ENCODE assay signal across 1 cellular context in the genomic region with DNA sequence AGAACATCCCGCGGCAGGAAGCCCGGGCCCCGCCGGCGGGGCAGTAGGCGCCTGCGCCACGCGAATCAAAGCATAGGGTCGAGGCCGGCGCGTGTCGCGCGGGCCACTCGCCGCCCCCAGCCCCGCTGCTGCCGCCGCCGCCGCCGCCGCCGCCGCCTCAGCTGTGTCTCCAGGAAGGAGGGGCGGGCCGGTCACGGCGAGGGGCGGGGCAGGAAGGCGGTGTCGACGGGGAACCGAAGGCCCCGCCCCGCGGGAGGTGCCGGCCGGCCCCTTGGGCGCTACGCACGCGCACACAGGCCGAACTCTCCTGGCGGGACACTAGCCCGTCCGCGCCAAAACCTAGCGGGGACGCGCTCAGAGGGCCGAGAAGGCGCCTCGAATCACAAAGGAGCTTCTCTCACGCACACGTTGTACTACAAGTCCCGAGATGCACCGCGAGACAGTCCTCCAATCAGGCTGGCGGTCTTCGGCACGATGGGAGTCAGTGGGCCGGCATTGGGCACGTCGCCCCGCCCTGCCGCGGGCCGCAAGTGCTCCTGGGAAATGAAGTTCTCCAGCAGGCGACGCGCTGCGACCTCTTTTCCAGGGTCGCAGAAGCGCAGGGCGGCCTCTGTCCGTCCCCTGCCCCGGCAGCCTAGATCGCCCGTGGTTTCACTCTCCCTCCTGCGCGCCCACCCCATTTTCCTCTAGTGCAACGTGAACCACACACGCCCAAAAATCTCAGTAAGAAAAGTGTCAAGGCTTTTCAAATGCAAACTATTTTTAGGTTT.
A peak's percentile ranks its signal among the peaks of the same experiment; 100 is the strongest.
TF ChIP-seq lines count a peak whose summit lies in the region.

A gene (minus strand): TSS at position 171 of the 770 bp plus-strand sequence. CDS start 164 bp downstream, at position 7.

TF ChIP-seq in GM12878, 131 proteins besides CTCF, POLR2A, EP300 and RAD21 (continued from another document and continues in another):
- TF ChIP-seq, protein P1, sequence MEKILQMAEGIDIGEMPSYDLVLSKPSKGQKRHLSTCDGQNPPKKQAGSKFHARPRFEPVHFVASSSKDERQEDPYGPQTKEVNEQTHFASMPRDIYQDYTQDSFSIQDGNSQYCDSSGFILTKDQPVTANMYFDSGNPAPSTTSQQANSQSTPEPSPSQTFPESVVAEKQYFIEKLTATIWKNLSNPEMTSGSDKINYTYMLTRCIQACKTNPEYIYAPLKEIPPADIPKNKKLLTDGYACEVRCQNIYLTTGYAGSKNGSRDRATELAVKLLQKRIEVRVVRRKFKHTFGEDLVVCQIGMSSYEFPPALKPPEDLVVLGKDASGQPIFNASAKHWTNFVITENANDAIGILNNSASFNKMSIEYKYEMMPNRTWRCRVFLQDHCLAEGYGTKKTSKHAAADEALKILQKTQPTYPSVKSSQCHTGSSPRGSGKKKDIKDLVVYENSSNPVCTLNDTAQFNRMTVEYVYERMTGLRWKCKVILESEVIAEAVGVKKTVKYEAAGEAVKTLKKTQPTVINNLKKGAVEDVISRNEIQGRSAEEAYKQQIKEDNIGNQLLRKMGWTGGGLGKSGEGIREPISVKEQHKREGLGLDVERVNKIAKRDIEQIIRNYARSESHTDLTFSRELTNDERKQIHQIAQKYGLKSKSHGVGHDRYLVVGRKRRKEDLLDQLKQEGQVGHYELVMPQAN (conservative IDR thresholded peaks at IDR 0.05) = peak; percentile 82; the same call in 1 of the 2 replicates
- no peak for TF ChIP-seq POU2F2 (IDR thresholded peaks at IDR 0.05; ENCODE audit: borderline replicate concordance, low read depth, low read length)
- TF ChIP-seq BHLHE40 (IDR thresholded peaks at IDR 0.05; ENCODE audit: borderline replicate concordance in 1 of 2, low read depth in 2 of 2, low read length in 1 of 2) = peak in 1 of 2 experiments; percentile 41; a peak in 1 of 4 replicates
- TF ChIP-seq, protein P2, sequence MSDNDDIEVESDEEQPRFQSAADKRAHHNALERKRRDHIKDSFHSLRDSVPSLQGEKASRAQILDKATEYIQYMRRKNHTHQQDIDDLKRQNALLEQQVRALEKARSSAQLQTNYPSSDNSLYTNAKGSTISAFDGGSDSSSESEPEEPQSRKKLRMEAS (IDR thresholded peaks at IDR 0.05; ENCODE audit: low read depth, low read length) = no peak
- TF ChIP-seq SRF (IDR thresholded peaks at IDR 0.05; ENCODE audit: low read depth in 2 of 2, low read length in 2 of 2) = 0 out of 4 replicates have a peak, but pooled peaks of 1 of the 2 experiments have one; percentile 35
- peak; percentile 40; the same call in 1 of the 2 replicates for TF ChIP-seq NBN (IDR thresholded peaks at IDR 0.05)
- TF ChIP-seq JUND (IDR thresholded peaks at IDR 0.05; ENCODE audit: low read depth, low read length) = no peak
- TF ChIP-seq NFXL1 (IDR thresholded peaks at IDR 0.05; ENCODE audit: borderline replicate concordance) = no peak
- no peak for TF ChIP-seq KDM1A (IDR thresholded peaks at IDR 0.05; ENCODE audit: borderline replicate concordance)
- TF ChIP-seq RFX5 (IDR thresholded peaks at IDR 0.05; ENCODE audit: low read depth, low read length) = no peak
- no peak for TF ChIP-seq MYC (IDR thresholded peaks at IDR 0.05; ENCODE audit: insufficient read depth, insufficient read length, insufficient replicate concordance, low read length, severe bottlenecking)
- TF ChIP-seq, protein P3, sequence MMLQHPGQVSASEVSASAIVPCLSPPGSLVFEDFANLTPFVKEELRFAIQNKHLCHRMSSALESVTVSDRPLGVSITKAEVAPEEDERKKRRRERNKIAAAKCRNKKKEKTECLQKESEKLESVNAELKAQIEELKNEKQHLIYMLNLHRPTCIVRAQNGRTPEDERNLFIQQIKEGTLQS (IDR thresholded peaks at IDR 0.05; ENCODE audit: borderline replicate concordance, extremely low read depth, low read depth, low read length) = peak; percentile 45; the same call in 1 of the 2 replicates
- 0 out of 2 replicates have a peak, but pooled peaks have one; percentile 44 for TF ChIP-seq STAT1 (conservative IDR thresholded peaks at IDR 0.05)
- peak; percentile 74; the same call in 1 of the 2 replicates for TF ChIP-seq MXI1 (IDR thresholded peaks at IDR 0.05; ENCODE audit: low read depth, low read length)
- TF ChIP-seq GABPA (IDR thresholded peaks at IDR 0.05; ENCODE audit: low read depth) = no peak
- no peak for TF ChIP-seq RCOR1 (conservative IDR thresholded peaks at IDR 0.05; ENCODE audit: low read depth, low read length)
- TF ChIP-seq SPI1 (IDR thresholded peaks at IDR 0.05; ENCODE audit: borderline replicate concordance, insufficient read depth, low read depth, low read length) = no peak
- TF ChIP-seq ZNF207 (IDR thresholded peaks at IDR 0.05; ENCODE audit: borderline replicate concordance) = no peak
- TF ChIP-seq CHD1 (IDR thresholded peaks at IDR 0.05; ENCODE audit: low read depth, low read length) = no peak
- TF ChIP-seq, protein P4, sequence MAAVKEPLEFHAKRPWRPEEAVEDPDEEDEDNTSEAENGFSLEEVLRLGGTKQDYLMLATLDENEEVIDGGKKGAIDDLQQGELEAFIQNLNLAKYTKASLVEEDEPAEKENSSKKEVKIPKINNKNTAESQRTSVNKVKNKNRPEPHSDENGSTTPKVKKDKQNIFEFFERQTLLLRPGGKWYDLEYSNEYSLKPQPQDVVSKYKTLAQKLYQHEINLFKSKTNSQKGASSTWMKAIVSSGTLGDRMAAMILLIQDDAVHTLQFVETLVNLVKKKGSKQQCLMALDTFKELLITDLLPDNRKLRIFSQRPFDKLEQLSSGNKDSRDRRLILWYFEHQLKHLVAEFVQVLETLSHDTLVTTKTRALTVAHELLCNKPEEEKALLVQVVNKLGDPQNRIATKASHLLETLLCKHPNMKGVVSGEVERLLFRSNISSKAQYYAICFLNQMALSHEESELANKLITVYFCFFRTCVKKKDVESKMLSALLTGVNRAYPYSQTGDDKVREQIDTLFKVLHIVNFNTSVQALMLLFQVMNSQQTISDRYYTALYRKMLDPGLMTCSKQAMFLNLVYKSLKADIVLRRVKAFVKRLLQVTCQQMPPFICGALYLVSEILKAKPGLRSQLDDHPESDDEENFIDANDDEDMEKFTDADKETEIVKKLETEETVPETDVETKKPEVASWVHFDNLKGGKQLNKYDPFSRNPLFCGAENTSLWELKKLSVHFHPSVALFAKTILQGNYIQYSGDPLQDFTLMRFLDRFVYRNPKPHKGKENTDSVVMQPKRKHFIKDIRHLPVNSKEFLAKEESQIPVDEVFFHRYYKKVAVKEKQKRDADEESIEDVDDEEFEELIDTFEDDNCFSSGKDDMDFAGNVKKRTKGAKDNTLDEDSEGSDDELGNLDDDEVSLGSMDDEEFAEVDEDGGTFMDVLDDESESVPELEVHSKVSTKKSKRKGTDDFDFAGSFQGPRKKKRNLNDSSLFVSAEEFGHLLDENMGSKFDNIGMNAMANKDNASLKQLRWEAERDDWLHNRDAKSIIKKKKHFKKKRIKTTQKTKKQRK (IDR thresholded peaks at IDR 0.05; ENCODE audit: low read depth, low read length) = no peak
- TF ChIP-seq, protein P5, sequence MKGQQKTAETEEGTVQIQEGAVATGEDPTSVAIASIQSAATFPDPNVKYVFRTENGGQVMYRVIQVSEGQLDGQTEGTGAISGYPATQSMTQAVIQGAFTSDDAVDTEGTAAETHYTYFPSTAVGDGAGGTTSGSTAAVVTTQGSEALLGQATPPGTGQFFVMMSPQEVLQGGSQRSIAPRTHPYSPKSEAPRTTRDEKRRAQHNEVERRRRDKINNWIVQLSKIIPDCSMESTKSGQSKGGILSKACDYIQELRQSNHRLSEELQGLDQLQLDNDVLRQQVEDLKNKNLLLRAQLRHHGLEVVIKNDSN (IDR thresholded peaks at IDR 0.05; ENCODE audit: borderline replicate concordance, extremely low read length, insufficient read depth, low read depth, low read length) = peak; percentile 87
- no peak for TF ChIP-seq TAF1 (IDR thresholded peaks at IDR 0.05; ENCODE audit: borderline replicate concordance, low read depth, low read length)
- peak; percentile 39 for TF ChIP-seq RELA (IDR thresholded peaks at IDR 0.05; ENCODE audit: borderline replicate concordance, partially characterized antibody)
- TF ChIP-seq, protein P6, sequence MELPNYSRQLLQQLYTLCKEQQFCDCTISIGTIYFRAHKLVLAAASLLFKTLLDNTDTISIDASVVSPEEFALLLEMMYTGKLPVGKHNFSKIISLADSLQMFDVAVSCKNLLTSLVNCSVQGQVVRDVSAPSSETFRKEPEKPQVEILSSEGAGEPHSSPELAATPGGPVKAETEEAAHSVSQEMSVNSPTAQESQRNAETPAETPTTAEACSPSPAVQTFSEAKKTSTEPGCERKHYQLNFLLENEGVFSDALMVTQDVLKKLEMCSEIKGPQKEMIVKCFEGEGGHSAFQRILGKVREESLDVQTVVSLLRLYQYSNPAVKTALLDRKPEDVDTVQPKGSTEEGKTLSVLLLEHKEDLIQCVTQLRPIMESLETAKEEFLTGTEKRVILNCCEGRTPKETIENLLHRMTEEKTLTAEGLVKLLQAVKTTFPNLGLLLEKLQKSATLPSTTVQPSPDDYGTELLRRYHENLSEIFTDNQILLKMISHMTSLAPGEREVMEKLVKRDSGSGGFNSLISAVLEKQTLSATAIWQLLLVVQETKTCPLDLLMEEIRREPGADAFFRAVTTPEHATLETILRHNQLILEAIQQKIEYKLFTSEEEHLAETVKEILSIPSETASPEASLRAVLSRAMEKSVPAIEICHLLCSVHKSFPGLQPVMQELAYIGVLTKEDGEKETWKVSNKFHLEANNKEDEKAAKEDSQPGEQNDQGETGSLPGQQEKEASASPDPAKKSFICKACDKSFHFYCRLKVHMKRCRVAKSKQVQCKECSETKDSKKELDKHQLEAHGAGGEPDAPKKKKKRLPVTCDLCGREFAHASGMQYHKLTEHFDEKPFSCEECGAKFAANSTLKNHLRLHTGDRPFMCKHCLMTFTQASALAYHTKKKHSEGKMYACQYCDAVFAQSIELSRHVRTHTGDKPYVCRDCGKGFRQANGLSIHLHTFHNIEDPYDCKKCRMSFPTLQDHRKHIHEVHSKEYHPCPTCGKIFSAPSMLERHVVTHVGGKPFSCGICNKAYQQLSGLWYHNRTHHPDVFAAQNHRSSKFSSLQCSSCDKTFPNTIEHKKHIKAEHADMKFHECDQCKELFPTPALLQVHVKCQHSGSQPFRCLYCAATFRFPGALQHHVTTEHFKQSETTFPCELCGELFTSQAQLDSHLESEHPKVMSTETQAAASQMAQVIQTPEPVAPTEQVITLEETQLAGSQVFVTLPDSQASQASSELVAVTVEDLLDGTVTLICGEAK (IDR thresholded peaks at IDR 0.05; ENCODE audit: borderline replicate concordance) = peak; percentile 48; the same call in 1 of the 2 replicates
- no peak for TF ChIP-seq MTA3 (IDR thresholded peaks at IDR 0.05; ENCODE audit: borderline replicate concordance, low read length)
- no peak for TF ChIP-seq SUPT20H (IDR thresholded peaks at IDR 0.05; ENCODE audit: borderline replicate concordance, control insufficient read depth, low read depth, low read length)
- TF ChIP-seq, protein P7, sequence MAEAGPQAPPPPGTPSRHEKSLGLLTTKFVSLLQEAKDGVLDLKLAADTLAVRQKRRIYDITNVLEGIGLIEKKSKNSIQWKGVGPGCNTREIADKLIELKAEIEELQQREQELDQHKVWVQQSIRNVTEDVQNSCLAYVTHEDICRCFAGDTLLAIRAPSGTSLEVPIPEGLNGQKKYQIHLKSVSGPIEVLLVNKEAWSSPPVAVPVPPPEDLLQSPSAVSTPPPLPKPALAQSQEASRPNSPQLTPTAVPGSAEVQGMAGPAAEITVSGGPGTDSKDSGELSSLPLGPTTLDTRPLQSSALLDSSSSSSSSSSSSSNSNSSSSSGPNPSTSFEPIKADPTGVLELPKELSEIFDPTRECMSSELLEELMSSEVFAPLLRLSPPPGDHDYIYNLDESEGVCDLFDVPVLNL (IDR thresholded peaks at IDR 0.05; ENCODE audit: low read depth, low read length) = peak; percentile 72; the same call in 1 of the 2 replicates
- peak; percentile 8; the same call in 1 of the 2 replicates for TF ChIP-seq ZNF24 (IDR thresholded peaks at IDR 0.05)
- TF ChIP-seq POLR2AphosphoS5 (IDR thresholded peaks at IDR 0.05; ENCODE audit: low read length) = no peak
- TF ChIP-seq DPF2 (IDR thresholded peaks at IDR 0.05) = peak; percentile 55
- TF ChIP-seq, protein P8, sequence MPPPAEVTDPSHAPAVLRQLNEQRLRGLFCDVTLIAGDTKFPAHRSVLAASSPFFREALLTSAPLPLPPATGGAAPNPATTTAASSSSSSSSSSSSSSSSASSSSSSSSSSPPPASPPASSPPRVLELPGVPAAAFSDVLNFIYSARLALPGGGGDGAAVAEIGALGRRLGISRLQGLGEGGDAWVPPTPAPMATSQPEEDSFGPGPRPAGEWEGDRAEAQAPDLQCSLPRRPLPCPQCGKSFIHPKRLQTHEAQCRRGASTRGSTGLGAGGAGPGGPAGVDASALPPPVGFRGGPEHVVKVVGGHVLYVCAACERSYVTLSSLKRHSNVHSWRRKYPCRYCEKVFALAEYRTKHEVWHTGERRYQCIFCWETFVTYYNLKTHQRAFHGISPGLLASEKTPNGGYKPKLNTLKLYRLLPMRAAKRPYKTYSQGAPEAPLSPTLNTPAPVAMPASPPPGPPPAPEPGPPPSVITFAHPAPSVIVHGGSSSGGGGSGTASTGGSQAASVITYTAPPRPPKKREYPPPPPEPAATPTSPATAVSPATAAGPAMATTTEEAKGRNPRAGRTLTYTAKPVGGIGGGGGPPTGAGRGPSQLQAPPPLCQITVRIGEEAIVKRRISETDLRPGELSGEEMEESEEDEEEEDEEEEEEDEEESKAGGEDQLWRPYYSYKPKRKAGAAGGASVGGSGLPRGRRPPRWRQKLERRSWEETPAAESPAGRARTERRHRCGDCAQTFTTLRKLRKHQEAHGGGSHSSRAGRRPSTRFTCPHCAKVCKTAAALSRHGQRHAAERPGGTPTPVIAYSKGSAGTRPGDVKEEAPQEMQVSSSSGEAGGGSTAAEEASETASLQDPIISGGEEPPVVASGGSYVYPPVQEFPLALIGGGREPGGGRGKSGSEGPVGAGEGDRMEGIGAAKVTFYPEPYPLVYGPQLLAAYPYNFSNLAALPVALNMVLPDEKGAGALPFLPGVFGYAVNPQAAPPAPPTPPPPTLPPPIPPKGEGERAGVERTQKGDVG (CRISPR knock-in tag; IDR thresholded peaks at IDR 0.05) = no peak
- TF ChIP-seq ZNF622 (IDR thresholded peaks at IDR 0.05) = no peak
- no peak for TF ChIP-seq MTA2 (IDR thresholded peaks at IDR 0.05; ENCODE audit: low read depth)
- TF ChIP-seq SMARCA5 (IDR thresholded peaks at IDR 0.05) = peak; percentile 65; the same call in 1 of the 2 replicates
- peak; percentile 55; the same call in 1 of the 2 replicates for TF ChIP-seq GATAD2B (conservative IDR thresholded peaks at IDR 0.05; ENCODE audit: low read depth)
- TF ChIP-seq TARDBP (IDR thresholded peaks at IDR 0.05; ENCODE audit: borderline replicate concordance) = peak; percentile 89
- peak; percentile 61 for TF ChIP-seq NRF1 (conservative IDR thresholded peaks at IDR 0.05; ENCODE audit: low read depth, low read length)
- peak; percentile 91 for TF ChIP-seq SIX5 (IDR thresholded peaks at IDR 0.05; ENCODE audit: low read depth, low read length, severe bottlenecking)
